In genomic region chr7:130734525-130735272, GRCh38 we compare ENCODE assay signal across 8 cellular contexts. TPM values are rescaled to one million over a fixed set of nuclear protein-coding genes. Genes with fewer than 3 reads are reported as not detected.
DNase-seq lines count a peak whose midpoint lies in the region; ATAC-seq and TF ChIP-seq lines count a peak whose summit lies in the region.

No MANE protein-coding gene starts in this region.

- no peak overlapping the region for H3K18ac ChIP-seq in H9 (ENCODE audit: insufficient read length, low read depth, low read length)

- no peak overlapping the region for H3K14ac ChIP-seq in H9 (ENCODE audit: insufficient read depth, low read length)

- no peak overlapping the region for H4K91ac ChIP-seq in H9 (ENCODE audit: insufficient read length, low read depth, low read length)

- no peak for TF ChIP-seq CTCF in BE2C (IDR thresholded peaks at IDR 0.05; ENCODE audit: low read depth, low read length)
- no peak for TF ChIP-seq CTCF in H9 (conservative IDR thresholded peaks at IDR 0.05)
- TF ChIP-seq CTCF in liver (IDR thresholded peaks at IDR 0.05; ENCODE audit: low read depth, low read length, missing input control), result no peak
- no peak for TF ChIP-seq CTCF in vagina (IDR thresholded peaks at IDR 0.05)

- peaks cover 83% of the 10 kb centered on the region for H3K27me3 Mint-ChIP-seq in H9 (ENCODE audit: low read depth)

- no peak overlapping the region for H4K5ac ChIP-seq in H9 (ENCODE audit: insufficient read length, low read depth, low read length)

- intact Hi-C loops in vagina (cut with DNase I), result no loop called here

- H3K9me3 ChIP-seq in BE2C (no peaks in the 10 kb centered on the region; the same call in 1 of the 2 replicates), H9 (ENCODE audit: control insufficient read depth, low read depth, low read length) (no peaks in the 10 kb centered on the region), adipocyte (ENCODE audit: control insufficient read depth, low read length) (peaks cover 46% of the 10 kb centered on the region), liver (ENCODE audit: control insufficient read depth in 4 of 4, low read length in 3 of 4) (peaks cover 5 to 23% (median 15%) of the 10 kb centered on the region in 4 donors), vagina (peaks cover 19% of the 10 kb centered on the region)

- H2BK12ac ChIP-seq in H9 (ENCODE audit: insufficient read length, low read depth, low read length), result no peak overlapping the region

- H3K36me3 ChIP-seq in BE2C (no peaks in the 10 kb centered on the region), adipocyte (ENCODE audit: control insufficient read depth, insufficient read depth, low read length, severe bottlenecking) (no peaks in the 10 kb centered on the region), liver (ENCODE audit: control insufficient read depth in 4 of 4, insufficient read depth in 3 of 4, low read depth in 1 of 4, low read length in 3 of 4) (no peaks in the 10 kb centered on the region), vagina (no peaks in the 10 kb centered on the region)

- H2BK120ac ChIP-seq in H9 (ENCODE audit: low read depth, low read length, poor library complexity, severe bottlenecking), result no peak overlapping the region

- TF ChIP-seq POLR2A in vagina (IDR thresholded peaks at IDR 0.05), result no peak

- H4K20me1 ChIP-seq in H9 (ENCODE audit: control insufficient read depth, insufficient read depth, insufficient read length), result no peaks in the 10 kb centered on the region

- no peak overlapping the region for H2BK15ac ChIP-seq in H9 (ENCODE audit: low read depth, low read length)

- H3K27ac Mint-ChIP-seq in H9, result no peak overlapping the region

- no peak overlapping the region for H4K8ac ChIP-seq in H9 (replicated peaks; ENCODE audit: insufficient read length, low read depth, low read length)

- no peak for TF ChIP-seq RAD21 in liver (IDR thresholded peaks at IDR 0.05)

- no peaks in the 10 kb centered on the region for H3K79me2 ChIP-seq in H9 (ENCODE audit: insufficient read depth, low read length)

- no peak overlapping the region for H3T11ph ChIP-seq in H9 (ENCODE audit: low read length)

- no peak overlapping the region for H2AFZ ChIP-seq in H9 (ENCODE audit: low read length)

- no peak overlapping the region for H3K4ac ChIP-seq in H9 (ENCODE audit: low read depth, low read length)

- H2BK20ac ChIP-seq in H9 (ENCODE audit: low read depth, low read length, poor library complexity, severe bottlenecking), result no peak overlapping the region

- H3K4me3 ChIP-seq in BE2C (ENCODE audit: low read depth, low read length) (peak overlapping the region; percentile 54), adipocyte (ENCODE audit: low read length) (peak overlapping the region; percentile 86), liver (ENCODE audit: low read depth in 1 of 3, low read length in 3 of 3) (peak overlapping the region in 2 of 3 donors; percentile 46 to 73), vagina (peak overlapping the region; percentile 41 to 44)

- WGBS in H9 (ENCODE audit: extremely low coverage, insufficient read length, low lambda C conversion rate), result no CpG with 5 or more reads among the region's 23 CpGs
- 12% methylated on average over 23 of the region's 23 CpGs for WGBS in liver

- no peak overlapping the region for H3K9ac ChIP-seq in H9 (ENCODE audit: extremely low read depth, insufficient read length, low read length)
- H3K9ac ChIP-seq in adipocyte (ENCODE audit: low read length), result peak overlapping the region; percentile 71
- no peak overlapping the region for H3K9ac ChIP-seq in liver (ENCODE audit: low read depth in 1 of 2, low read length in 2 of 2)

- no peak overlapping the region for H3K56ac ChIP-seq in H9 (ENCODE audit: insufficient read length, low read depth, low read length)

- no peaks in the 10 kb centered on the region for H3K4me1 ChIP-seq in BE2C
- H3K4me1 ChIP-seq in H9 (ENCODE audit: insufficient read depth, low read length), result no peaks in the 10 kb centered on the region
- peaks cover 4% of the 10 kb centered on the region for H3K4me1 ChIP-seq in adipocyte (ENCODE audit: control insufficient read depth, insufficient read depth, low read length)
- peaks cover 3 to 12% (median 4%) of the 10 kb centered on the region in 4 donors for H3K4me1 ChIP-seq in liver (ENCODE audit: control insufficient read depth in 4 of 4, insufficient read depth in 4 of 4, low read length in 3 of 4)
- H3K4me1 ChIP-seq in vagina, result no peaks in the 10 kb centered on the region

- H3K23me2 ChIP-seq in H9 (ENCODE audit: insufficient read length, low read depth, low read length, poor library complexity, severe bottlenecking), result peaks cover 7% of the 10 kb centered on the region

- H3K23ac ChIP-seq in H9 (ENCODE audit: insufficient read length, low read depth, low read length), result no peak overlapping the region

- H3K79me1 ChIP-seq in H9 (ENCODE audit: insufficient read depth, low read depth, low read length, poor library complexity, severe bottlenecking), result no peaks in the 10 kb centered on the region

- peak overlapping the region; percentile 70 to 87 for H3K4me3 Mint-ChIP-seq in H9

- peaks cover 0 to 4% (median 0%) of the 10 kb centered on the region in 3 experiments; a peak in 2 of 7 replicates for H3K36me3 Mint-ChIP-seq in H9 (ENCODE audit: insufficient read depth in 1 of 3, low read depth in 3 of 3)

- no peak overlapping the region for H2AK5ac ChIP-seq in H9 (ENCODE audit: insufficient read length, low read length)

- peaks cover 3 to 6% of the 10 kb centered on the region in 2 experiments; a peak in 3 of 5 replicates for H3K9me3 Mint-ChIP-seq in H9

- peaks cover 6 to 11% of the 10 kb centered on the region in 2 experiments for H3K4me1 Mint-ChIP-seq in H9

- H3K27ac ChIP-seq in H9 (ENCODE audit: insufficient read length, low read depth, low read length) (no peak overlapping the region), liver (ENCODE audit: low read depth in 1 of 2, low read length in 2 of 2) (no peak overlapping the region), vagina (no peak overlapping the region)

- H3K27me3 ChIP-seq in BE2C, result peaks cover 96% of the 10 kb centered on the region
- H3K27me3 ChIP-seq in H9 (ENCODE audit: insufficient read depth, low read length), result peaks cover 26% of the 10 kb centered on the region; the same call in 1 of the 2 replicates
- peaks cover 13% of the 10 kb centered on the region for H3K27me3 ChIP-seq in adipocyte (replicated peaks; ENCODE audit: control insufficient read depth, insufficient read depth, low read length)
- H3K27me3 ChIP-seq in liver (ENCODE audit: control insufficient read depth in 4 of 4, insufficient read depth in 4 of 4, low read length in 3 of 4), result peaks cover 0 to 21% (median 7%) of the 10 kb centered on the region in 4 donors
- no peaks in the 10 kb centered on the region for H3K27me3 ChIP-seq in vagina

- DNase-seq in BE2C, result no peak
- DNase-seq in H9, result no peak
- DNase-seq in adipocyte (ENCODE audit: low read depth), result peak; percentile 13
- DNase-seq in vagina (ENCODE audit: extremely low spot score in 2 of 2), result no peak
- DNase-seq in stimulated activated CD4-positive, alpha-beta T cell treated with anti-CD3 and anti-CD28 coated beads, Interleukin-4, amount 100 ng/mL, for 4 hours, result no peak
- no peak for DNase-seq in DMS53 treated with DMSO at 0.1 percent for 48 hours (lab: John Stamatoyannopoulos, UW; ENCODE audit: unreplicated experiment)

- peak overlapping the region; percentile 34 for H3K4me2 ChIP-seq in H9 (ENCODE audit: insufficient read depth, insufficient read length, low read length)

- no peak overlapping the region for H2BK5ac ChIP-seq in H9 (ENCODE audit: insufficient read length, low read length)

- ATAC-seq in GM21529 (IDR thresholded peaks at IDR 0.05; ENCODE audit: unreplicated experiment), result no peak

TF ChIP-seq in liver, 16 proteins besides CTCF, POLR2A, EP300 and RAD21 (continues in another document):
- TF ChIP-seq TAF1 (conservative IDR thresholded peaks at IDR 0.05) (no peak), FOXA1 (IDR thresholded peaks at IDR 0.05) (no peak), HNF4G (IDR thresholded peaks at IDR 0.05) (no peak), NR2F2 (IDR thresholded peaks at IDR 0.05) (no peak), ATF3 (IDR thresholded peaks at IDR 0.05) (no peak), MAX (IDR thresholded peaks at IDR 0.05) (no peak), JUND (IDR thresholded peaks at IDR 0.05) (no peak), EGR1 (IDR thresholded peaks at IDR 0.05; ENCODE audit: low read depth in 2 of 2) (no peak), SP1 (IDR thresholded peaks at IDR 0.05) (no peak), GABPA (IDR thresholded peaks at IDR 0.05 in 1 of 2, conservative IDR thresholded peaks at IDR 0.05 in 1 of 2) (no peak)

RNA-seq across cellular contexts. Expression of gene KLF14, which starts 0.7 kb away (rescaled TPM):
- polyA plus RNA-seq in BE2C (2012; ENCODE audit: insufficient read depth, insufficient read length, low read depth), result not detected
- not detected in 2 replicates for total RNA-seq in H9 (2021)
- total RNA-seq in liver, result under 1 TPM; 0.05 to 0.08 TPM
- polyA plus RNA-seq in liver, result not detected
- not detected for total RNA-seq in vagina

RNA-seq across cellular contexts. Expression of gene TSGA13, which starts 48.4 kb away (rescaled TPM):
- polyA plus RNA-seq in BE2C (2012; ENCODE audit: insufficient read depth, insufficient read length, low read depth), result not detected
- not detected in 2 replicates for total RNA-seq in H9 (2021)
- not detected for total RNA-seq in liver
- polyA plus RNA-seq in liver, result not detected
- not detected for total RNA-seq in vagina
